Comparison of ENCODE assay signal across 14 cellular contexts in genomic region chr19:40705950-40706619, GRCh38.
"Had no signal": no experiment of that assay in that cellular context is flagged by ENCODE, and none has a peak within 500 bp of the region (broad histone marks: within the 10 kb centered on the region; RNA-seq: fewer than 3 reads in every experiment).

No MANE protein-coding gene starts in this region.

- H3K4me1 Mint-ChIP-seq: activated T-helper 17 cell treated with anti-CD3 and anti-CD28 coated beads, Interleukin-2, amount 50 U/mL, for 72 hours had no signal

- FAIRE-seq: keratinocyte, pancreas had no signal

- H3K27ac Mint-ChIP-seq: activated naive CD4-positive, alpha-beta T cell treated with anti-CD3 and anti-CD28 coated beads, Interleukin-2, amount 50 U/mL, for 72 hours; activated T-cell treated with anti-CD3 and anti-CD28 coated beads, Interleukin-2, amount 50 U/mL, for 24 hours; activated T-helper 17 cell treated with anti-CD3 and anti-CD28 coated beads, Interleukin-2, amount 50 U/mL, for 72 hours; endodermal cell; natural killer cell; T-cell had no signal

- ATAC-seq: activated naive CD4-positive, alpha-beta T cell treated with anti-CD3 and anti-CD28 coated beads, Interleukin-2, amount 50 U/mL, for 72 hours; activated T-helper 17 cell treated with anti-CD3 and anti-CD28 coated beads, Interleukin-2, amount 50 U/mL, for 72 hours; natural killer cell; T-cell had no signal

- H3K36me3 ChIP-seq: breast epithelium had no signal

- H3K4me3 Mint-ChIP-seq: activated T-cell treated with anti-CD3 and anti-CD28 coated beads, Interleukin-2, amount 50 U/mL, for 24 hours; activated T-helper 17 cell treated with anti-CD3 and anti-CD28 coated beads, Interleukin-2, amount 50 U/mL, for 72 hours; endodermal cell; natural killer cell; T-cell had no signal

- H3K27me3 Mint-ChIP-seq: activated T-cell treated with anti-CD3 and anti-CD28 coated beads, Interleukin-2, amount 50 U/mL, for 24 hours; activated T-helper 17 cell treated with anti-CD3 and anti-CD28 coated beads, Interleukin-2, amount 50 U/mL, for 72 hours; T-cell had no signal

- H3K4me1 ChIP-seq: breast epithelium, pancreas, upper lobe of left lung had no signal

- H3K9me3 ChIP-seq: breast epithelium, pancreas, sigmoid colon, upper lobe of left lung had no signal

- DNase-seq: activated T-cell treated with anti-CD3 and anti-CD28 coated beads, Interleukin-2, amount 50 U/mL, for 24 hours; cortex of kidney; endodermal cell; natural killer cell; pancreas; sigmoid colon; stimulated activated CD4-positive, alpha-beta T cell treated with anti-CD3 and anti-CD28 coated beads, Interleukin-4, amount 100 ng/mL, for 1 hour; stimulated activated naive CD4-positive, alpha-beta T cell treated with Interleukin-2 at 50 U/mL for 16 hours; T-cell; upper lobe of left lung had no signal

- H3K9me3 Mint-ChIP-seq: activated naive CD4-positive, alpha-beta T cell treated with anti-CD3 and anti-CD28 coated beads, Interleukin-2, amount 50 U/mL, for 72 hours; activated T-cell treated with anti-CD3 and anti-CD28 coated beads, Interleukin-2, amount 50 U/mL, for 24 hours; activated T-helper 17 cell treated with anti-CD3 and anti-CD28 coated beads, Interleukin-2, amount 50 U/mL, for 72 hours; endodermal cell; natural killer cell; T-cell had no signal

- H3K4me3 ChIP-seq: breast epithelium, pancreas, sigmoid colon, upper lobe of left lung had no signal

- H3K27ac ChIP-seq: breast epithelium, pancreas, sigmoid colon, upper lobe of left lung had no signal

- H3K27me3 ChIP-seq: breast epithelium, pancreas, sigmoid colon, upper lobe of left lung had no signal
